In the genomic region with DNA sequence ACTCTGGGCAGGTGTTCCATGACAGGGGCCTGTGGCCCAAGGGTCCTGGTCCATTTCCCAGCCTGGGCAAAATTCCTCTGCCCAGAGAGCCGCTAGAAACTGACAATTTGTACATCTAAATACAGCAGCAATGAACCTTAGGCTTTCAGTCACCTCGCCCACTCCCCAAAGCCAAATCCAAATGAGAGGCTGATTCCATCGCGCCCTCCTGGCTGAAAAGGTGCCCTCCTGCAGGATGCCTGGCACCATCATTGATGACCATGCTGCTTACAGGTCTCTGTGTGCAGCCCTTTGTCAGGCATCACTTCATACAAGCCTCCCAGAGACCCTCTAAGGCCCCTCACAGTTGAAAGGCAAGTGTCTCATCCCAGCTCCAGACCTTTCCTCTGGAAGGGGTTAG, we compare ENCODE assay signal across 1 cellular context.
TF ChIP-seq lines count a peak whose summit lies in the region.

No MANE protein-coding gene starts in this region.

TF ChIP-seq in GM23338, 12 proteins besides CTCF, POLR2A, EP300 and RAD21 (continued from another document):
- TF ChIP-seq, protein P1, sequence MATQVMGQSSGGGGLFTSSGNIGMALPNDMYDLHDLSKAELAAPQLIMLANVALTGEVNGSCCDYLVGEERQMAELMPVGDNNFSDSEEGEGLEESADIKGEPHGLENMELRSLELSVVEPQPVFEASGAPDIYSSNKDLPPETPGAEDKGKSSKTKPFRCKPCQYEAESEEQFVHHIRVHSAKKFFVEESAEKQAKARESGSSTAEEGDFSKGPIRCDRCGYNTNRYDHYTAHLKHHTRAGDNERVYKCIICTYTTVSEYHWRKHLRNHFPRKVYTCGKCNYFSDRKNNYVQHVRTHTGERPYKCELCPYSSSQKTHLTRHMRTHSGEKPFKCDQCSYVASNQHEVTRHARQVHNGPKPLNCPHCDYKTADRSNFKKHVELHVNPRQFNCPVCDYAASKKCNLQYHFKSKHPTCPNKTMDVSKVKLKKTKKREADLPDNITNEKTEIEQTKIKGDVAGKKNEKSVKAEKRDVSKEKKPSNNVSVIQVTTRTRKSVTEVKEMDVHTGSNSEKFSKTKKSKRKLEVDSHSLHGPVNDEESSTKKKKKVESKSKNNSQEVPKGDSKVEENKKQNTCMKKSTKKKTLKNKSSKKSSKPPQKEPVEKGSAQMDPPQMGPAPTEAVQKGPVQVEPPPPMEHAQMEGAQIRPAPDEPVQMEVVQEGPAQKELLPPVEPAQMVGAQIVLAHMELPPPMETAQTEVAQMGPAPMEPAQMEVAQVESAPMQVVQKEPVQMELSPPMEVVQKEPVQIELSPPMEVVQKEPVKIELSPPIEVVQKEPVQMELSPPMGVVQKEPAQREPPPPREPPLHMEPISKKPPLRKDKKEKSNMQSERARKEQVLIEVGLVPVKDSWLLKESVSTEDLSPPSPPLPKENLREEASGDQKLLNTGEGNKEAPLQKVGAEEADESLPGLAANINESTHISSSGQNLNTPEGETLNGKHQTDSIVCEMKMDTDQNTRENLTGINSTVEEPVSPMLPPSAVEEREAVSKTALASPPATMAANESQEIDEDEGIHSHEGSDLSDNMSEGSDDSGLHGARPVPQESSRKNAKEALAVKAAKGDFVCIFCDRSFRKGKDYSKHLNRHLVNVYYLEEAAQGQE (IDR thresholded peaks at IDR 0.05; ENCODE audit: unreplicated experiment), result no peak
- TF ChIP-seq ZNF331 (CRISPR knock-in tag; IDR thresholded peaks at IDR 0.05; ENCODE audit: low read depth) (no peak), EZH2phosphoT487 (IDR thresholded peaks at IDR 0.05; ENCODE audit: unreplicated experiment) (no peak)
